ENCODE assay signal across 1 cellular context in the genomic region with DNA sequence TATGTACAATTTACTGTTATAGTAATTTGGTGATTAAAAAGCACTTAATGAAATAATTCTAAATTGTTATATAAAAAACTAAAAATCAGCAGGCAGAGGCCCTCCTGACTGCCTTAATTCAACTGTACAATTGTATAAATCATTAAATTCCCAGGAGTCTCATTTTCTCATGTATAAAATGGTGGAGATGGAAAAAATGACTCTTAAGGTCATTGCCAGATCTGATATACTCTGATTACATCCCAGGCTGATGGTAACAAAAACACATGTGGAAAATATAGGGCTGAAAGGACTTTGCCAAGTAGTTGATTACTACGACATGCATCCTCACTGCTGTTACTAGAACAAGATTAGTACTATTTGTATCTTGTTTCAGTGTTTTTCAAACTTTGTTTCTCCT.
TF ChIP-seq lines count a peak whose summit lies in the region.

No MANE protein-coding gene starts in this region.

TF ChIP-seq in GM23338, 12 proteins besides CTCF, POLR2A, EP300 and RAD21 (continued from another document):
- TF ChIP-seq, protein P1, sequence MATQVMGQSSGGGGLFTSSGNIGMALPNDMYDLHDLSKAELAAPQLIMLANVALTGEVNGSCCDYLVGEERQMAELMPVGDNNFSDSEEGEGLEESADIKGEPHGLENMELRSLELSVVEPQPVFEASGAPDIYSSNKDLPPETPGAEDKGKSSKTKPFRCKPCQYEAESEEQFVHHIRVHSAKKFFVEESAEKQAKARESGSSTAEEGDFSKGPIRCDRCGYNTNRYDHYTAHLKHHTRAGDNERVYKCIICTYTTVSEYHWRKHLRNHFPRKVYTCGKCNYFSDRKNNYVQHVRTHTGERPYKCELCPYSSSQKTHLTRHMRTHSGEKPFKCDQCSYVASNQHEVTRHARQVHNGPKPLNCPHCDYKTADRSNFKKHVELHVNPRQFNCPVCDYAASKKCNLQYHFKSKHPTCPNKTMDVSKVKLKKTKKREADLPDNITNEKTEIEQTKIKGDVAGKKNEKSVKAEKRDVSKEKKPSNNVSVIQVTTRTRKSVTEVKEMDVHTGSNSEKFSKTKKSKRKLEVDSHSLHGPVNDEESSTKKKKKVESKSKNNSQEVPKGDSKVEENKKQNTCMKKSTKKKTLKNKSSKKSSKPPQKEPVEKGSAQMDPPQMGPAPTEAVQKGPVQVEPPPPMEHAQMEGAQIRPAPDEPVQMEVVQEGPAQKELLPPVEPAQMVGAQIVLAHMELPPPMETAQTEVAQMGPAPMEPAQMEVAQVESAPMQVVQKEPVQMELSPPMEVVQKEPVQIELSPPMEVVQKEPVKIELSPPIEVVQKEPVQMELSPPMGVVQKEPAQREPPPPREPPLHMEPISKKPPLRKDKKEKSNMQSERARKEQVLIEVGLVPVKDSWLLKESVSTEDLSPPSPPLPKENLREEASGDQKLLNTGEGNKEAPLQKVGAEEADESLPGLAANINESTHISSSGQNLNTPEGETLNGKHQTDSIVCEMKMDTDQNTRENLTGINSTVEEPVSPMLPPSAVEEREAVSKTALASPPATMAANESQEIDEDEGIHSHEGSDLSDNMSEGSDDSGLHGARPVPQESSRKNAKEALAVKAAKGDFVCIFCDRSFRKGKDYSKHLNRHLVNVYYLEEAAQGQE (IDR thresholded peaks at IDR 0.05; ENCODE audit: unreplicated experiment): no peak
- TF ChIP-seq POLR2AphosphoS5 (IDR thresholded peaks at IDR 0.05; ENCODE audit: low read depth) (no peak), STAT1 (IDR thresholded peaks at IDR 0.05; ENCODE audit: unreplicated experiment) (no peak), JUNB (IDR thresholded peaks at IDR 0.05; ENCODE audit: unreplicated experiment) (no peak), EZH2phosphoT487 (IDR thresholded peaks at IDR 0.05; ENCODE audit: unreplicated experiment) (no peak), ZNF331 (CRISPR knock-in tag; IDR thresholded peaks at IDR 0.05; ENCODE audit: low read depth) (no peak), CREB1 (CRISPR knock-in tag; IDR thresholded peaks at IDR 0.05; ENCODE audit: low read depth) (no peak), ZNF114 (CRISPR knock-in tag; IDR thresholded peaks at IDR 0.05) (no peak)
